In the genomic region with DNA sequence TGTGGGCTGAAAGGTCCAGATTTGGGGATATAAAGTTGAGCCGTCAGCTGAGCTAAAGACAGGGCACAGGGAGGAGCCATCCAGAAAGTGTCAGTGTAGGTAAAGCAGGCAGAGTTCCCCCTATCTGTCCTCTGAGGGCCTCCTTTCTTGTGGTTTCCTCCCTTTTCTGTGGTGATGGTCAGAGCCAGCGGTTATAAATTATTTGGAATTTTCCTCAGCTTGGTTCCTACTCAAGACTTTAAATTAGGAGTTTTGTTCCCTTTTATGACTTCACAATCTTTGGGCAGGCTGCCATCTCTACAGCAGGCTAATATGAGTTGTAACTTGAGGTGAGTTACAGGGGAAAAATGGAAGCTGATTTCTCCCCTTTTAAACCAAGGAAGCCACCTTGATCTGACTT, we compare ENCODE assay signal across 9 cellular contexts. TPM values are rescaled to one million over a fixed set of nuclear protein-coding genes. Genes with fewer than 3 reads are reported as not detected.
A peak's percentile ranks its signal among the peaks of the same experiment; 100 is the strongest.
DNase-seq lines count a peak whose midpoint lies in the region; ATAC-seq, FAIRE-seq and TF ChIP-seq lines count a peak whose summit lies in the region.
"Had no signal": no experiment of that assay in that cellular context is flagged by ENCODE, and none has a peak within 500 bp of the region (broad histone marks: within the 10 kb centered on the region; RNA-seq: fewer than 3 reads in every experiment).

No MANE protein-coding gene starts in this region.

- H3K9me3 ChIP-seq in A673 (ENCODE audit: low read depth, low read length, poor library complexity, severe bottlenecking) (no peaks in the 10 kb centered on the region), MG63 (no peaks in the 10 kb centered on the region), liver (ENCODE audit: control insufficient read depth in 4 of 4, low read length in 3 of 4) (no peaks in the 10 kb centered on the region)

- H3K36me3 Mint-ChIP-seq in activated CD4-positive, alpha-beta T cell treated with anti-CD3 and anti-CD28 coated beads, Interleukin-2, amount 10 ng/mL, durations not matched to agents 24 days and 14 days (ENCODE audit: low read depth): no peaks in the 10 kb centered on the region

- POLR2A ChIA-PET in A673 (lab: Charles Lee; ENCODE audit: low non-redundant PET): no interaction called here

- H3K27me3 Mint-ChIP-seq in activated CD4-positive, alpha-beta T cell treated with anti-CD3 and anti-CD28 coated beads, Interleukin-2, amount 10 ng/mL, durations not matched to agents 24 days and 14 days: no peaks in the 10 kb centered on the region

- H3K9me3 Mint-ChIP-seq in activated CD4-positive, alpha-beta T cell treated with anti-CD3 and anti-CD28 coated beads, Interleukin-2, amount 10 ng/mL, durations not matched to agents 24 days and 14 days: no peaks in the 10 kb centered on the region

- no peaks in the 10 kb centered on the region for H3K27me3 ChIP-seq in A673 (replicated peaks; ENCODE audit: insufficient read depth, low read depth, low read length, poor library complexity)
- H3K27me3 ChIP-seq in MG63: no peaks in the 10 kb centered on the region
- no peaks in the 10 kb centered on the region for H3K27me3 ChIP-seq in liver (ENCODE audit: control insufficient read depth in 4 of 4, insufficient read depth in 4 of 4, low read length in 3 of 4)
- H3K27me3 ChIP-seq: cardiac muscle cell had no signal

- no peak for TF ChIP-seq RAD21 in liver (IDR thresholded peaks at IDR 0.05)

- no TSS peak for BruUV-seq in A673 (replicated peaks; lab: Mats Ljungman, UMichigan)

- WGBS in liver: 79% methylated on average over 2 of the region's 2 CpGs

- no peak overlapping the region for H3K27ac ChIP-seq in A673 (ENCODE audit: low read depth, low read length, poor library complexity, severe bottlenecking)
- peak overlapping the region; percentile 14 to 66 for H3K27ac ChIP-seq in liver (ENCODE audit: low read depth in 1 of 2, low read length in 2 of 2)
- H3K27ac ChIP-seq: cardiac muscle cell had no signal

- in situ Hi-C loops in astrocyte of the spinal cord (cut with HindIII; ENCODE audit: low sequenced_read_pairs): no loop called here

- DNase-seq in A673 (ENCODE audit: low spot score) (peak; percentile 41), MG63 (peak; percentile 53), astrocyte of the spinal cord (ENCODE audit: low read depth, low spot score) (peak; percentile 92), HTR-8/SVneo (ENCODE audit: insufficient read length, low spot score) (no peak)
- DNase-seq in activated CD4-positive, alpha-beta T cell treated with anti-CD3 and anti-CD28 coated beads, Interleukin-2, amount 10 ng/mL, durations not matched to agents 24 days and 14 days: no peak
- DNase-seq in activated CD4-positive, alpha-beta T cell treated with anti-CD3 and anti-CD28 coated beads for 48 hours: no peak

- no peak overlapping the region for H3K27ac Mint-ChIP-seq in activated CD4-positive, alpha-beta T cell treated with anti-CD3 and anti-CD28 coated beads, Interleukin-2, amount 10 ng/mL, durations not matched to agents 24 days and 14 days

- no peak for FAIRE-seq in HTR-8/SVneo (lab: Jason Lieb, UNC)

- intact Hi-C loops in A673 (cut with micrococcal nuclease; ENCODE audit: unreplicated experiment): no loop called here
- intact Hi-C loops in activated CD4-positive, alpha-beta T cell treated with anti-CD3 and anti-CD28 coated beads, Interleukin-2, amount 10 ng/mL, durations not matched to agents 24 days and 14 days (cut with micrococcal nuclease): no loop called here

- H3K36me3 ChIP-seq in A673 (ENCODE audit: insufficient read depth, low read length, poor library complexity, severe bottlenecking) (no peaks in the 10 kb centered on the region), MG63 (no peaks in the 10 kb centered on the region), liver (ENCODE audit: control insufficient read depth in 4 of 4, insufficient read depth in 3 of 4, low read depth in 1 of 4, low read length in 3 of 4) (no peaks in the 10 kb centered on the region)
- H3K36me3 ChIP-seq: cardiac muscle cell had no signal

- H3K9ac ChIP-seq in liver (ENCODE audit: low read depth in 1 of 2, low read length in 2 of 2): no peak overlapping the region

- CTCF ChIA-PET in A673 (lab: Charles Lee): no interaction called here

- TF ChIP-seq CTCF in A673 (conservative IDR thresholded peaks at IDR 0.05; ENCODE audit: low read depth, low read length) (no peak), astrocyte of the spinal cord (IDR thresholded peaks at IDR 0.05; ENCODE audit: low read depth, low read length) (no peak), liver (IDR thresholded peaks at IDR 0.05; ENCODE audit: low read depth, low read length, missing input control) (no peak)

- no peak overlapping the region for H3K4me3 ChIP-seq in A673 (ENCODE audit: low read depth, low read length, poor library complexity, severe bottlenecking)
- no peak overlapping the region for H3K4me3 ChIP-seq in MG63
- H3K4me3 ChIP-seq in astrocyte of the spinal cord (ENCODE audit: low read depth, low read length): no peak overlapping the region
- H3K4me3 ChIP-seq in liver (ENCODE audit: low read depth in 1 of 3, low read length in 3 of 3): no peak overlapping the region
- H3K4me3 ChIP-seq: cardiac muscle cell had no signal

- H3K4me1 ChIP-seq in A673 (ENCODE audit: insufficient read depth, low read length, poor library complexity, severe bottlenecking): peaks cover 2% of the 10 kb centered on the region
- peaks cover 6 to 67% (median 54%) of the 10 kb centered on the region in 4 donors for H3K4me1 ChIP-seq in liver (ENCODE audit: control insufficient read depth in 4 of 4, insufficient read depth in 4 of 4, low read length in 3 of 4)

- H3K4me3 Mint-ChIP-seq in activated CD4-positive, alpha-beta T cell treated with anti-CD3 and anti-CD28 coated beads, Interleukin-2, amount 10 ng/mL, durations not matched to agents 24 days and 14 days: no peak overlapping the region

- ATAC-seq in HG03565 (IDR thresholded peaks at IDR 0.05; ENCODE audit: unreplicated experiment): no peak

- H3K4me1 Mint-ChIP-seq in activated CD4-positive, alpha-beta T cell treated with anti-CD3 and anti-CD28 coated beads, Interleukin-2, amount 10 ng/mL, durations not matched to agents 24 days and 14 days: no peaks in the 10 kb centered on the region

TF ChIP-seq in liver, 16 proteins besides CTCF, POLR2A, EP300 and RAD21 (continues in another document):
- TF ChIP-seq SP1 (IDR thresholded peaks at IDR 0.05) (no peak), TAF1 (conservative IDR thresholded peaks at IDR 0.05) (no peak), FOXA2 (IDR thresholded peaks at IDR 0.05) (no peak), HNF4A (conservative IDR thresholded peaks at IDR 0.05) (no peak), YY1 (IDR thresholded peaks at IDR 0.05) (no peak), JUND (IDR thresholded peaks at IDR 0.05) (no peak)
- TF ChIP-seq, protein P1, sequence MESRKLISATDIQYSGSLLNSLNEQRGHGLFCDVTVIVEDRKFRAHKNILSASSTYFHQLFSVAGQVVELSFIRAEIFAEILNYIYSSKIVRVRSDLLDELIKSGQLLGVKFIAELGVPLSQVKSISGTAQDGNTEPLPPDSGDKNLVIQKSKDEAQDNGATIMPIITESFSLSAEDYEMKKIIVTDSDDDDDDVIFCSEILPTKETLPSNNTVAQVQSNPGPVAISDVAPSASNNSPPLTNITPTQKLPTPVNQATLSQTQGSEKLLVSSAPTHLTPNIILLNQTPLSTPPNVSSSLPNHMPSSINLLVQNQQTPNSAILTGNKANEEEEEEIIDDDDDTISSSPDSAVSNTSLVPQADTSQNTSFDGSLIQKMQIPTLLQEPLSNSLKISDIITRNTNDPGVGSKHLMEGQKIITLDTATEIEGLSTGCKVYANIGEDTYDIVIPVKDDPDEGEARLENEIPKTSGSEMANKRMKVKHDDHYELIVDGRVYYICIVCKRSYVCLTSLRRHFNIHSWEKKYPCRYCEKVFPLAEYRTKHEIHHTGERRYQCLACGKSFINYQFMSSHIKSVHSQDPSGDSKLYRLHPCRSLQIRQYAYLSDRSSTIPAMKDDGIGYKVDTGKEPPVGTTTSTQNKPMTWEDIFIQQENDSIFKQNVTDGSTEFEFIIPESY (IDR thresholded peaks at IDR 0.05): no peak
- TF ChIP-seq, protein P2, sequence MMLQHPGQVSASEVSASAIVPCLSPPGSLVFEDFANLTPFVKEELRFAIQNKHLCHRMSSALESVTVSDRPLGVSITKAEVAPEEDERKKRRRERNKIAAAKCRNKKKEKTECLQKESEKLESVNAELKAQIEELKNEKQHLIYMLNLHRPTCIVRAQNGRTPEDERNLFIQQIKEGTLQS (IDR thresholded peaks at IDR 0.05): no peak
- TF ChIP-seq, protein P3, sequence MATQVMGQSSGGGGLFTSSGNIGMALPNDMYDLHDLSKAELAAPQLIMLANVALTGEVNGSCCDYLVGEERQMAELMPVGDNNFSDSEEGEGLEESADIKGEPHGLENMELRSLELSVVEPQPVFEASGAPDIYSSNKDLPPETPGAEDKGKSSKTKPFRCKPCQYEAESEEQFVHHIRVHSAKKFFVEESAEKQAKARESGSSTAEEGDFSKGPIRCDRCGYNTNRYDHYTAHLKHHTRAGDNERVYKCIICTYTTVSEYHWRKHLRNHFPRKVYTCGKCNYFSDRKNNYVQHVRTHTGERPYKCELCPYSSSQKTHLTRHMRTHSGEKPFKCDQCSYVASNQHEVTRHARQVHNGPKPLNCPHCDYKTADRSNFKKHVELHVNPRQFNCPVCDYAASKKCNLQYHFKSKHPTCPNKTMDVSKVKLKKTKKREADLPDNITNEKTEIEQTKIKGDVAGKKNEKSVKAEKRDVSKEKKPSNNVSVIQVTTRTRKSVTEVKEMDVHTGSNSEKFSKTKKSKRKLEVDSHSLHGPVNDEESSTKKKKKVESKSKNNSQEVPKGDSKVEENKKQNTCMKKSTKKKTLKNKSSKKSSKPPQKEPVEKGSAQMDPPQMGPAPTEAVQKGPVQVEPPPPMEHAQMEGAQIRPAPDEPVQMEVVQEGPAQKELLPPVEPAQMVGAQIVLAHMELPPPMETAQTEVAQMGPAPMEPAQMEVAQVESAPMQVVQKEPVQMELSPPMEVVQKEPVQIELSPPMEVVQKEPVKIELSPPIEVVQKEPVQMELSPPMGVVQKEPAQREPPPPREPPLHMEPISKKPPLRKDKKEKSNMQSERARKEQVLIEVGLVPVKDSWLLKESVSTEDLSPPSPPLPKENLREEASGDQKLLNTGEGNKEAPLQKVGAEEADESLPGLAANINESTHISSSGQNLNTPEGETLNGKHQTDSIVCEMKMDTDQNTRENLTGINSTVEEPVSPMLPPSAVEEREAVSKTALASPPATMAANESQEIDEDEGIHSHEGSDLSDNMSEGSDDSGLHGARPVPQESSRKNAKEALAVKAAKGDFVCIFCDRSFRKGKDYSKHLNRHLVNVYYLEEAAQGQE (IDR thresholded peaks at IDR 0.05): no peak
- TF ChIP-seq, protein P4, sequence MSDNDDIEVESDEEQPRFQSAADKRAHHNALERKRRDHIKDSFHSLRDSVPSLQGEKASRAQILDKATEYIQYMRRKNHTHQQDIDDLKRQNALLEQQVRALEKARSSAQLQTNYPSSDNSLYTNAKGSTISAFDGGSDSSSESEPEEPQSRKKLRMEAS (IDR thresholded peaks at IDR 0.05): no peak

RNA-seq across cellular contexts. Expression of a gene that starts 55.2 kb away (rescaled TPM):
- 41.2 and 43.7 TPM in 2 replicates for total RNA-seq in A673 (2021)
- 103 and 128 TPM in 2 replicates for total RNA-seq in MG63 (2014; rRNA removed; shearing (Covaris generic); ENCODE audit: low replicate concordance)
- 100 to 1,000 TPM in 1 of 2 donors, 10 to 100 TPM in 1; 53.8 to 124 TPM for total RNA-seq in liver
- polyA plus RNA-seq in liver: 10 to 100 TPM; 22.9 to 34.7 TPM
- 22.8 and 23.9 TPM in 2 replicates for total RNA-seq in activated CD4-positive, alpha-beta T cell treated with anti-CD3 and anti-CD28 coated beads, Interleukin-2, amount 10 ng/mL, durations not matched to agents 24 days and 14 days

Comparison
In these comparisons a context has a peak if more than half of its experiments do, and no peak if none do; other contexts are left out.
1. DNase-seq: peak in A673 (single experiment), MG63 (single experiment) and astrocyte of the spinal cord (single experiment); none in activated CD4-positive, alpha-beta T cell treated with anti-CD3 and anti-CD28 coated beads, Interleukin-2, amount 10 ng/mL, durations not matched to agents 24 days and 14 days (single experiment), HTR-8/SVneo (single experiment) and activated CD4-positive, alpha-beta T cell treated with anti-CD3 and anti-CD28 coated beads for 48 hours (single experiment).